In the genomic region with DNA sequence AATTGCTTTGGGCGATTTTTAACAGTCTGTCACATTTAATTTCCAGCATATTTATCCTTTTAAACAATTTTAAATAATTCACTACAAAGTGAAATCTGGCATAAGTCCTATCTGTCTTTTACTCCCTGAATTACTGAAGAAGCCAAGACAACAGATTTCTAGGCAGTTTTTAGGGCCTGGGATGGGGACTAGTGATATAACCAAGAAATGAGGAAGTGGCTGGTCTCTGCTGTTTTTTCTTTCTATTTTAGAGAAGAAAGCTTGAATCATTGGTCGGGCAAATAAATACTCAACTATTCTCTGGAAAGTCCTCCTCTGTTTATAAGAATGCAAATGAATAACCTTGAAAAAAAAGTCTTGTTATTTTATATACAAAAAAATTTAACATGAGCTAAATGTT, we compare ENCODE assay signal across 2 cellular contexts.
TF ChIP-seq lines count a peak whose summit lies in the region.

No MANE protein-coding gene starts in this region.

TF ChIP-seq in GM23338, 12 proteins besides CTCF, POLR2A, EP300 and RAD21 (continues in another document):
- no peak for TF ChIP-seq REST (IDR thresholded peaks at IDR 0.05; ENCODE audit: unreplicated experiment)
- TF ChIP-seq EZH2 (IDR thresholded peaks at IDR 0.05; ENCODE audit: low read depth, unreplicated experiment) = no peak
- no peak for TF ChIP-seq ZNF331 (CRISPR knock-in tag; IDR thresholded peaks at IDR 0.05; ENCODE audit: low read depth)
- no peak for TF ChIP-seq ZNF114 (CRISPR knock-in tag; IDR thresholded peaks at IDR 0.05)
- no peak for TF ChIP-seq STAT1 (IDR thresholded peaks at IDR 0.05; ENCODE audit: unreplicated experiment)
- no peak for TF ChIP-seq JUNB (IDR thresholded peaks at IDR 0.05; ENCODE audit: unreplicated experiment)
- no peak for TF ChIP-seq CREB1 (CRISPR knock-in tag; IDR thresholded peaks at IDR 0.05; ENCODE audit: low read depth)
- no peak for TF ChIP-seq POLR2AphosphoS5 (IDR thresholded peaks at IDR 0.05; ENCODE audit: low read depth)
- TF ChIP-seq, protein P1, sequence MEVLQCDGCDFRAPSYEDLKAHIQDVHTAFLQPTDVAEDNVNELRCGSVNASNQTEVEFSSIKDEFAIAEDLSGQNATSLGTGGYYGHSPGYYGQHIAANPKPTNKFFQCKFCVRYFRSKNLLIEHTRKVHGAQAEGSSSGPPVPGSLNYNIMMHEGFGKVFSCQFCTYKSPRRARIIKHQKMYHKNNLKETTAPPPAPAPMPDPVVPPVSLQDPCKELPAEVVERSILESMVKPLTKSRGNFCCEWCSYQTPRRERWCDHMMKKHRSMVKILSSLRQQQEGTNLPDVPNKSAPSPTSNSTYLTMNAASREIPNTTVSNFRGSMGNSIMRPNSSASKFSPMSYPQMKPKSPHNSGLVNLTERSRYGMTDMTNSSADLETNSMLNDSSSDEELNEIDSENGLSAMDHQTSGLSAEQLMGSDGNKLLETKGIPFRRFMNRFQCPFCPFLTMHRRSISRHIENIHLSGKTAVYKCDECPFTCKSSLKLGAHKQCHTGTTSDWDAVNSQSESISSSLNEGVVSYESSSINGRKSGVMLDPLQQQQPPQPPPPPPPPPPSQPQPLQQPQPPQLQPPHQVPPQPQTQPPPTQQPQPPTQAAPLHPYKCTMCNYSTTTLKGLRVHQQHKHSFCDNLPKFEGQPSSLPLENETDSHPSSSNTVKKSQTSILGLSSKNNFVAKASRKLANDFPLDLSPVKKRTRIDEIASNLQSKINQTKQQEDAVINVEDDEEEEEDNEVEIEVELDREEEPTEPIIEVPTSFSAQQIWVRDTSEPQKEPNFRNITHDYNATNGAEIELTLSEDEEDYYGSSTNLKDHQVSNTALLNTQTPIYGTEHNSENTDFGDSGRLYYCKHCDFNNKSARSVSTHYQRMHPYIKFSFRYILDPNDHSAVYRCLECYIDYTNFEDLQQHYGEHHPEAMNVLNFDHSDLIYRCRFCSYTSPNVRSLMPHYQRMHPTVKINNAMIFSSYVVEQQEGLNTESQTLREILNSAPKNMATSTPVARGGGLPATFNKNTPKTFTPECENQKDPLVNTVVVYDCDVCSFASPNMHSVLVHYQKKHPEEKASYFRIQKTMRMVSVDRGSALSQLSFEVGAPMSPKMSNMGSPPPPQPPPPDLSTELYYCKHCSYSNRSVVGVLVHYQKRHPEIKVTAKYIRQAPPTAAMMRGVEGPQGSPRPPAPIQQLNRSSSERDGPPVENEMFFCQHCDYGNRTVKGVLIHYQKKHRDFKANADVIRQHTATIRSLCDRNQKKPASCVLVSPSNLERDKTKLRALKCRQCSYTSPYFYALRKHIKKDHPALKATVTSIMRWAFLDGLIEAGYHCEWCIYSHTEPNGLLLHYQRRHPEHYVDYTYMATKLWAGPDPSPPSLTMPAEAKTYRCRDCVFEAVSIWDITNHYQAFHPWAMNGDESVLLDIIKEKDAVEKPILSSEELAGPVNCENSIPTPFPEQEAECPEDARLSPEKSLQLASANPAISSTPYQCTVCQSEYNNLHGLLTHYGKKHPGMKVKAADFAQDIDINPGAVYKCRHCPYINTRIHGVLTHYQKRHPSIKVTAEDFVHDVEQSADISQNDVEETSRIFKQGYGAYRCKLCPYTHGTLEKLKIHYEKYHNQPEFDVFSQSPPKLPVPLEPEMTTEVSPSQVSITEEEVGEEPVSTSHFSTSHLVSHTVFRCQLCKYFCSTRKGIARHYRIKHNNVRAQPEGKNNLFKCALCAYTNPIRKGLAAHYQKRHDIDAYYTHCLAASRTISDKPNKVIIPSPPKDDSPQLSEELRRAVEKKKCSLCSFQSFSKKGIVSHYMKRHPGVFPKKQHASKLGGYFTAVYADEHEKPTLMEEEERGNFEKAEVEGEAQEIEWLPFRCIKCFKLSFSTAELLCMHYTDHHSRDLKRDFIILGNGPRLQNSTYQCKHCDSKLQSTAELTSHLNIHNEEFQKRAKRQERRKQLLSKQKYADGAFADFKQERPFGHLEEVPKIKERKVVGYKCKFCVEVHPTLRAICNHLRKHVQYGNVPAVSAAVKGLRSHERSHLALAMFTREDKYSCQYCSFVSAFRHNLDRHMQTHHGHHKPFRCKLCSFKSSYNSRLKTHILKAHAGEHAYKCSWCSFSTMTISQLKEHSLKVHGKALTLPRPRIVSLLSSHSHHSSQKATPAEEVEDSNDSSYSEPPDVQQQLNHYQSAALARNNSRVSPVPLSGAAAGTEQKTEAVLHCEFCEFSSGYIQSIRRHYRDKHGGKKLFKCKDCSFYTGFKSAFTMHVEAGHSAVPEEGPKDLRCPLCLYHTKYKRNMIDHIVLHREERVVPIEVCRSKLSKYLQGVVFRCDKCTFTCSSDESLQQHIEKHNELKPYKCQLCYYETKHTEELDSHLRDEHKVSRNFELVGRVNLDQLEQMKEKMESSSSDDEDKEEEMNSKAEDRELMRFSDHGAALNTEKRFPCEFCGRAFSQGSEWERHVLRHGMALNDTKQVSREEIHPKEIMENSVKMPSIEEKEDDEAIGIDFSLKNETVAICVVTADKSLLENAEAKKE (CRISPR knock-in tag; IDR thresholded peaks at IDR 0.05) = no peak
- TF ChIP-seq EZH2phosphoT487 (IDR thresholded peaks at IDR 0.05; ENCODE audit: unreplicated experiment) = no peak

TF ChIP-seq in K562, 482 proteins besides CTCF, POLR2A, EP300 and RAD21:
- no peak for TF ChIP-seq ZNF277 (CRISPR knock-in tag; IDR thresholded peaks at IDR 0.05; ENCODE audit: borderline replicate concordance)
- TF ChIP-seq SPI1 (IDR thresholded peaks at IDR 0.05; ENCODE audit: borderline replicate concordance, low read depth, low read length) = peak; percentile 99
- peak; percentile 67 for TF ChIP-seq HMBOX1 (IDR thresholded peaks at IDR 0.05)
- TF ChIP-seq RNF2 (IDR thresholded peaks at IDR 0.05) = no peak
- peak in 1 of 2 experiments; percentile 76; a peak in 2 of 4 replicates for TF ChIP-seq RCOR1 (IDR thresholded peaks at IDR 0.05; ENCODE audit: borderline replicate concordance in 1 of 2, low read depth in 2 of 2, low read length in 2 of 2)
- TF ChIP-seq ELF1 (tag; IDR thresholded peaks at IDR 0.05) = peak; percentile 37; the same call in 1 of the 2 replicates
